10 cellular contexts compared by ENCODE assay signal in the genomic region with DNA sequence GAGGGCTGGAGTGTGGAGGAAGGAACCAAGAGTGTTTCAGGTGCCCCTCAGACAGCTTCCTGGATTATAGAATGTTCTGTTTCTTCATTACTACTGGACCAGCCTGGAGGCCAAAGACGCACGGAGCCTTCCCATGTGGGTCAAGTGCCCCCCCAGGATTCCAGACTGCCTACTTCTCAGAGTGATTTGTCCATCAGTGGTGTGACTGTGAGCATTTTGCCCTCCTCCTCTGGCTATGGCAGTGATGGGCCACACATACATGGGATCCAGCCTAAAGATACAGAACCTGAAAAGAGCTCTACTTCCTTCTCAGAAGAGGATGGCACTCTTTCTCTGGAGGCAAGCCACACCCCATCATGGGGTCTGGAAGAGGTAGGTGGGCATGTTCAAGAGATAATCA.
DNase-seq lines count a peak whose midpoint lies in the region; ATAC-seq lines count a peak whose summit lies in the region.
"Had no signal": no experiment of that assay in that cellular context is flagged by ENCODE, and none has a peak within 500 bp of the region (broad histone marks: within the 10 kb centered on the region; RNA-seq: fewer than 3 reads in every experiment).

No MANE protein-coding gene starts in this region.

- in situ Hi-C loops in HAP-1 (cut with MboI; ENCODE audit: low sequenced_read_pairs): loop anchor here (25.0 kb wide), 1 partner anchor 268 kb away; no protein-coding TSS in a partner anchor

- CTCF ChIA-PET in activated CD4-positive, alpha-beta T cell treated with anti-CD3 and anti-CD28 coated beads for 36 hours (lab: Charles Lee): interaction anchor here (0.5 to 5.1 kb wide), 7 partner anchors 9 to 1718 kb away, joined by 3 to 41 read pairs (median 4); no protein-coding TSS in a partner anchor
- CTCF ChIA-PET in activated CD4-positive, alpha-beta memory T cell treated with anti-CD3 and anti-CD28 coated beads for 36 hours (lab: Charles Lee): interaction anchor here (1.5 to 15.2 kb wide), 5 partner anchors 9 to 170 kb away, joined by 3 to 320 read pairs (median 8); no protein-coding TSS in a partner anchor

- intact Hi-C loops in activated CD4-positive, alpha-beta T cell treated with anti-CD3 and anti-CD28 coated beads for 36 hours (cut with DNase I, micrococcal nuclease): no loop called here
- intact Hi-C loops in activated CD4-positive, alpha-beta memory T cell treated with anti-CD3 and anti-CD28 coated beads for 36 hours (cut with micrococcal nuclease): loop anchor here (5.0 kb wide), 1 partner anchor 128 kb away; no protein-coding TSS in a partner anchor

- peaks cover 10% of the 10 kb centered on the region for H3K36me3 ChIP-seq in thymus (ENCODE audit: control insufficient read depth, insufficient read depth)
- no peaks in the 10 kb centered on the region for H3K36me3 ChIP-seq in HAP-1 (replicated peaks)

- H3K27me3 ChIP-seq in thymus (ENCODE audit: control insufficient read depth, insufficient read depth) (no peaks in the 10 kb centered on the region), HAP-1 (ENCODE audit: low read depth) (0 out of 2 replicates have a peak, but pooled peaks cover 4% of the 10 kb centered on the region)

- no peak for DNase-seq in activated CD4-positive, alpha-beta T cell treated with anti-CD3 and anti-CD28 coated beads for 36 hours
- no peak for DNase-seq in activated CD4-positive, alpha-beta T cell treated with anti-CD3 and anti-CD28 coated beads for 4 hours
- DNase-seq in activated CD4-positive, alpha-beta memory T cell treated with anti-CD3 and anti-CD28 coated beads for 36 hours: no peak
- DNase-seq in inferior parietal cortex (ENCODE audit: extremely low spot score) (peak; percentile 49), HAP-1 (ENCODE audit: low spot score in 2 of 2) (no peak), HT-29 (ENCODE audit: low spot score) (no peak)
- DNase-seq in activated CD4-positive, alpha-beta T cell treated with anti-CD3 and anti-CD28 coated beads, Interleukin-2, amount 50 U/mL, for 1 hour: no peak
- DNase-seq: GOT3 had no signal

- peak overlapping the region; percentile 88 for H3K27ac Mint-ChIP-seq in activated CD4-positive, alpha-beta T cell treated with anti-CD3 and anti-CD28 coated beads for 36 hours
- peak overlapping the region; percentile 62 for H3K27ac Mint-ChIP-seq in activated CD4-positive, alpha-beta memory T cell treated with anti-CD3 and anti-CD28 coated beads for 36 hours

- no peaks in the 10 kb centered on the region for H3K9me3 Mint-ChIP-seq in activated CD4-positive, alpha-beta T cell treated with anti-CD3 and anti-CD28 coated beads for 36 hours (ENCODE audit: low read depth)
- H3K9me3 Mint-ChIP-seq in activated CD4-positive, alpha-beta memory T cell treated with anti-CD3 and anti-CD28 coated beads for 36 hours: no peaks in the 10 kb centered on the region
- H3K9me3 Mint-ChIP-seq: activated naive CD4-positive, alpha-beta T cell treated with anti-CD3 and anti-CD28 coated beads, Interleukin-2, amount 50 U/mL, for 24 hours had no signal

- H3K4me1 ChIP-seq in thymus (ENCODE audit: control insufficient read depth, insufficient read depth, low read length) (peaks cover 3% of the 10 kb centered on the region), HAP-1 (no peaks in the 10 kb centered on the region)

- H3K27me3 Mint-ChIP-seq in activated CD4-positive, alpha-beta T cell treated with anti-CD3 and anti-CD28 coated beads for 36 hours: no peaks in the 10 kb centered on the region
- no peaks in the 10 kb centered on the region for H3K27me3 Mint-ChIP-seq in activated CD4-positive, alpha-beta memory T cell treated with anti-CD3 and anti-CD28 coated beads for 36 hours
- H3K27me3 Mint-ChIP-seq: activated naive CD4-positive, alpha-beta T cell treated with anti-CD3 and anti-CD28 coated beads, Interleukin-2, amount 50 U/mL, for 24 hours had no signal

- H3K36me3 Mint-ChIP-seq in activated CD4-positive, alpha-beta T cell treated with anti-CD3 and anti-CD28 coated beads for 36 hours (ENCODE audit: low read depth): peaks cover 18% of the 10 kb centered on the region
- peaks cover 15% of the 10 kb centered on the region for H3K36me3 Mint-ChIP-seq in activated CD4-positive, alpha-beta memory T cell treated with anti-CD3 and anti-CD28 coated beads for 36 hours

- peak overlapping the region; percentile 65 for H3K27ac ChIP-seq in thymus (ENCODE audit: low read depth)

- no peak overlapping the region for H3K4me3 ChIP-seq in thymus (ENCODE audit: low read length)
- H3K4me3 ChIP-seq in HAP-1: no peak overlapping the region

- POLR2A ChIA-PET in activated CD4-positive, alpha-beta T cell treated with anti-CD3 and anti-CD28 coated beads for 36 hours (lab: Charles Lee): interaction anchor here (0.8 kb wide), 3 partner anchors 64 to 85 kb away, joined by 3 to 6 read pairs (median 4); no protein-coding TSS in a partner anchor
- POLR2A ChIA-PET in activated CD4-positive, alpha-beta memory T cell treated with anti-CD3 and anti-CD28 coated beads for 36 hours (lab: Charles Lee): interaction anchor here (0.7 to 3.2 kb wide), 2 partner anchors 65 to 129 kb away, joined by 3 to 13 read pairs; partner anchors contain the start of gene MACF1

- H3K4me3 Mint-ChIP-seq in activated CD4-positive, alpha-beta T cell treated with anti-CD3 and anti-CD28 coated beads for 36 hours: no peak overlapping the region
- no peak overlapping the region for H3K4me3 Mint-ChIP-seq in activated CD4-positive, alpha-beta memory T cell treated with anti-CD3 and anti-CD28 coated beads for 36 hours

- peak; percentile 2 for ATAC-seq in activated CD4-positive, alpha-beta T cell treated with anti-CD3 and anti-CD28 coated beads for 36 hours

- peaks cover 75% of the 10 kb centered on the region for H3K4me1 Mint-ChIP-seq in activated CD4-positive, alpha-beta T cell treated with anti-CD3 and anti-CD28 coated beads for 36 hours
- peaks cover 80% of the 10 kb centered on the region for H3K4me1 Mint-ChIP-seq in activated CD4-positive, alpha-beta memory T cell treated with anti-CD3 and anti-CD28 coated beads for 36 hours (ENCODE audit: low read depth)

- WGBS in thymus: over 99% methylated on average over 2 of the region's 2 CpGs

- no peaks in the 10 kb centered on the region for H3K9me3 ChIP-seq in thymus (ENCODE audit: control insufficient read depth)
- no peaks in the 10 kb centered on the region for H3K9me3 ChIP-seq in HAP-1
